Comparison of ENCODE assay signal across 1 cellular context in the genomic region with DNA sequence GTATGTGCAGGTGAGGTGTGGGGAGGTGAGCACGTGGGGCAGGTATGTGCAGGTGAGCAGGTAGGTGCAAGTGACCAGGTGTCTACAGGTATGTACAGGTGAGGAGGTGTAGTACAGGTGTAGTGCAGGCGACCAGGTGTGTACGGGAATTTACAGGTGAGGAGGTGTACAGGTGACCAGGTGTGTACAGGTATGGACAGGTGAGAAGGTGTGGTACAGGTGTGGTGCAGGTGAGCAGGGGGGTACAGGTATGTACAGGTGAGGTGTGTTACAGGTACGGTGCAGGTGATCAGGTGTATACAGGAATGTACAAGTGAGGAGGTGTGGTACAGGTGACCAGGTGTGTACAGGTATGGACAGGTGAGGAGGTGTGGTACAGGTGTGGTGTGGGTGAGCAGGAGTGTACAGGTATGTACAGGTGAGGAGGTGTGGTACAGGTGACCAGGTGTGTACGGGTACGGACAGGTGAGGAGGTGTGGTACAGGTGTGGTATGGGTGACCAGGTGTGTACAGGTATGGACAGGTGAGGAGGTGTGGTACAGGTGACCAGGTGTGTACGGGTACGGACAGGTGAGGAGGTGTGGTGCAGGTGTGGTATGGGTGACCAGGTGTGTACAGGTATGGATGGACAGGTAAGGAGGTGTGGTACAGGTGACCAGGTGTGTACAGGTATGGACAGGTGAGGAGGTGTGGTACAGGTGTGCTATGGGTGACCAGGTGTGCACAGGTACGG.
TF ChIP-seq lines count a peak whose summit lies in the region.

No MANE protein-coding gene starts in this region.

TF ChIP-seq in endothelial cell of umbilical vein, 7 proteins besides CTCF, POLR2A, EP300 and RAD21:
- TF ChIP-seq MYC (IDR thresholded peaks at IDR 0.05; ENCODE audit: low read depth, low read length) (no peak), FOS (IDR thresholded peaks at IDR 0.05; ENCODE audit: borderline replicate concordance, insufficient read depth, low read length) (no peak), POLR2AphosphoS5 (IDR thresholded peaks at IDR 0.05; ENCODE audit: insufficient read depth, low read depth, low read length) (no peak), EZH2 (IDR thresholded peaks at IDR 0.05; ENCODE audit: borderline replicate concordance, low read depth, low read length, severe bottlenecking) (no peak), JUN (IDR thresholded peaks at IDR 0.05; ENCODE audit: borderline replicate concordance, insufficient read depth, insufficient read length, low read depth) (no peak), GATA2 (IDR thresholded peaks at IDR 0.05; ENCODE audit: insufficient read depth, insufficient read length, low read depth, low read length) (no peak)
- TF ChIP-seq, protein P1, sequence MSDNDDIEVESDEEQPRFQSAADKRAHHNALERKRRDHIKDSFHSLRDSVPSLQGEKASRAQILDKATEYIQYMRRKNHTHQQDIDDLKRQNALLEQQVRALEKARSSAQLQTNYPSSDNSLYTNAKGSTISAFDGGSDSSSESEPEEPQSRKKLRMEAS (IDR thresholded peaks at IDR 0.05; ENCODE audit: insufficient read depth, insufficient read length), result no peak
